Comparison of ENCODE assay signal across 1 cellular context in the genomic region with DNA sequence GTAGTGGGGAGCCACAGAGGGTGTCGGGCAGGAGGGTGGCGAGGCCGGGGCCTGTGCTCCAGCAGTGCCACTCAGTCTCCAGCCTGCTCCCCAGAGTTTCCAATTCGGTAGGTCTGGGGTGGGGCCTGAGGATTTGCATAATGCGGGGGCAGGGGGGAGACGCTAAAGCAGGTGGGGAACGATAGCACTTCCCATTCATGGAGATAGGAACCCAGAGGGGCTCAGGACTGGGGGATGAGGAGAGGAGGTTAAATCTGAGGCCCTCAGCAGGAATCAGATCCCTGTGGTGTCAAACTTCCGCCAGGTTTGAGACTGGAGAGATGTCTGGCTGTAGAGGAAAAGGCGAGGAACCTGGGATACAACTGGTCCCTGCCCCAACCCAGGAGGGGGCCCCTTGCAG.
TF ChIP-seq lines count a peak whose summit lies in the region.

No MANE protein-coding gene starts in this region.

TF ChIP-seq in H1, 55 proteins besides CTCF, POLR2A, EP300 and RAD21:
- TF ChIP-seq BRCA1 (IDR thresholded peaks at IDR 0.05; ENCODE audit: low read depth, low read length) (no peak), EGR1 (IDR thresholded peaks at IDR 0.05; ENCODE audit: borderline replicate concordance, low read depth, low read length) (0 out of 2 replicates have a peak, but pooled peaks have one; percentile 21)
